In the genomic region with DNA sequence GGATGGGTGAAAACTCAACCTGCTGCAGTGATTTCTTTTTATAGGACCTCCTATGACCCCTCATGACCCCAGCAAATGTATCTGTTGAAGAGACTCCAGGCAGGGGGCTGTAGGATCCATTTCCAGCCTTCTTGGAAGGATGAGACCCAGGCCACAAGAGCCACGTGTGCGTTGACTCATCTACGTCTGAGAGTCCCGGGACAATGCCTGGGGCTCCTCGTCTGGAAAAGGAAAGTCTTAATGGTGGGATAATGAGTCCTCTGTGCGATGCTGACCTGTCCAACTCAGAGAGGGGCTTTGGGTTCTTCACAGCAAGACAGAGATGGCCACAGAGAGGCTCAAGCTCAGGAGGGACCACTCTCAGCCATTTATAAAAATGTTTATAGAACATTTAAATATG, we compare ENCODE assay signal across 20 cellular contexts.
"Had no signal": no experiment of that assay in that cellular context is flagged by ENCODE, and none has a peak within 500 bp of the region (broad histone marks: within the 10 kb centered on the region; RNA-seq: fewer than 3 reads in every experiment).

No MANE protein-coding gene starts in this region.

- DNase-seq: IMR-90; Karpas-422; KG1; MM.1S; NCI-H1092 treated with DMSO at 0.1 percent for 48 hours; NCI-H1436; NCI-H187; NCI-H2029; NCI-H2081 treated with DMSO at 0.1 percent for 48 hours; NCI-H2171; NCI-H226; NCI-H446; NCI-H510A; NCI-H774; NK-92 treated with Interleukin-12 subunit alpha and Interleukin-12 subunit beta, amount 100 ng/mL, for 24 hours; PC-3; SHP77 treated with DMSO at 0.1 percent for 48 hours; SJCRH30 had no signal

- ATAC-seq: Panc1, PC-3, Right ventricle myocardium inferior had no signal
